ENCODE assay signal across 30 cellular contexts in genomic region chr4:120770897-120771296, GRCh38.
"Had no signal": no experiment of that assay in that cellular context is flagged by ENCODE, and none has a peak within 500 bp of the region (broad histone marks: within the 10 kb centered on the region; RNA-seq: fewer than 3 reads in every experiment).

No MANE protein-coding gene starts in this region.

- H3K4me1 ChIP-seq: esophagus muscularis mucosa, foreskin keratinocyte, gastroesophageal sphincter had no signal

- H3K27ac ChIP-seq: brain microvascular endothelial cell, coronary artery, dorsolateral prefrontal cortex, esophagus muscularis mucosa, foreskin keratinocyte, gastroesophageal sphincter, heart right ventricle had no signal

- FAIRE-seq: astrocyte, bronchial epithelial cell had no signal

- H3K9me3 ChIP-seq: esophagus muscularis mucosa, gastroesophageal sphincter had no signal

- H3K36me3 ChIP-seq: brain microvascular endothelial cell, esophagus muscularis mucosa, heart right ventricle had no signal

- DNase-seq: activated CD4-positive, alpha-beta memory T cell treated with anti-CD3 and anti-CD28 coated beads, Interleukin-2, amount 10 ng/mL, durations not matched to agents 7 days and 5 days; activated CD4-positive, alpha-beta T cell treated with anti-CD3 and anti-CD28 coated beads for 1 hour; activated CD4-positive, alpha-beta T cell treated with anti-CD3 and anti-CD28 coated beads for 4 hours; activated CD4-positive, alpha-beta T cell treated with anti-CD3 and anti-CD28 coated beads, Interleukin-2, amount 10 ng/mL, durations not matched to agents 7 days and 5 days; activated CD4-positive, alpha-beta T cell treated with anti-CD3 and anti-CD28 coated beads, Interleukin-2, amount 50 U/mL, for 4 hours; activated CD4-positive, CD25-positive, alpha-beta regulatory T cell; activated CD8-positive, alpha-beta memory T cell treated with anti-CD3 and anti-CD28 coated beads, Interleukin-2, amount 50 U/mL, for 48 hours; activated gamma-delta T cell; activated naive CD4-positive, alpha-beta T cell; activated naive CD4-positive, alpha-beta T cell treated with anti-CD3 and anti-CD28 coated beads, Interleukin-2, amount 10 ng/mL, durations not matched to agents 7 days and 5 days; activated naive CD8-positive, alpha-beta T cell treated with anti-CD3 and anti-CD28 coated beads, Interleukin-2, amount 10 ng/mL, durations not matched to agents 7 days and 5 days; activated T-cell treated with anti-CD3 and anti-CD28 coated beads for 4 hours; activated T-cell treated with anti-CD3 and anti-CD28 coated beads, Interleukin-2, amount 50 U/mL, for 24 hours; activated T-cell treated with anti-CD3 and anti-CD28 coated beads, Interleukin-2, amount 50 U/mL, for 72 hours; brain microvascular endothelial cell; dorsolateral prefrontal cortex; effector memory CD4-positive, alpha-beta T cell; endodermal cell; erythroblast; foreskin keratinocyte; heart right ventricle; T-helper 1 cell; T-helper 17 cell; T1000 had no signal

- ATAC-seq: activated naive CD4-positive, alpha-beta T cell treated with anti-CD3 and anti-CD28 coated beads, Interleukin-2, amount 50 U/mL, for 72 hours; activated T-cell treated with anti-CD3 and anti-CD28 coated beads, Interleukin-2, amount 50 U/mL, for 72 hours; foreskin keratinocyte; gastroesophageal sphincter; heart right ventricle; T-helper 17 cell had no signal

- H3K27me3 ChIP-seq: brain microvascular endothelial cell, dorsolateral prefrontal cortex, esophagus muscularis mucosa, foreskin keratinocyte, gastroesophageal sphincter, heart right ventricle had no signal

- H3K4me3 ChIP-seq: coronary artery, dorsolateral prefrontal cortex, esophagus muscularis mucosa, gastroesophageal sphincter, heart right ventricle had no signal
